ENCODE assay signal across 28 cellular contexts in genomic region chr4:174485025-174485424, GRCh38. TPM values are rescaled to one million over a fixed set of nuclear protein-coding genes. Genes with fewer than 3 reads are reported as not detected.
DNase-seq lines count a peak whose midpoint lies in the region; ATAC-seq, FAIRE-seq and TF ChIP-seq lines count a peak whose summit lies in the region.
"Had no signal": no experiment of that assay in that cellular context is flagged by ENCODE, and none has a peak within 500 bp of the region (broad histone marks: within the 10 kb centered on the region; RNA-seq: fewer than 3 reads in every experiment).

No MANE protein-coding gene starts in this region.

- ATAC-seq in A549 (no peak), left lobe of liver (peak; percentile 94), HG03108 (IDR thresholded peaks at IDR 0.05; ENCODE audit: unreplicated experiment) (no peak)
- ATAC-seq: CD8-positive, alpha-beta T cell; GM12878 had no signal

- H3K9ac ChIP-seq in liver (ENCODE audit: low read depth in 1 of 2, low read length in 2 of 2): no peak overlapping the region
- H3K9ac ChIP-seq: BLaER1 treated with 17β-estradiol and CSF1 and Interleukin-3, amounts not matched to agents 10 nM and 100 nM had no signal

- no peaks in the 10 kb centered on the region for H3K9me3 ChIP-seq in A549
- H3K9me3 ChIP-seq in liver (ENCODE audit: control insufficient read depth in 4 of 4, low read length in 3 of 4): no peaks in the 10 kb centered on the region
- no peaks in the 10 kb centered on the region for H3K9me3 ChIP-seq in uterus
- H3K9me3 ChIP-seq: BLaER1 treated with 17β-estradiol and CSF1 and Interleukin-3, amounts not matched to agents 10 nM and 100 nM; Caco-2 had no signal

- no peak overlapping the region for H3K4me3 Mint-ChIP-seq in progenitor cell of endocrine pancreas (ENCODE audit: low read depth)
- H3K4me3 Mint-ChIP-seq: B cell; CD4-positive, alpha-beta T cell; CD8-positive, alpha-beta T cell had no signal

- FAIRE-seq in A549 (lab: Jason Lieb, UNC) (no peak), frontal cortex (lab: Jason Lieb, UNC) (no peak)
- FAIRE-seq: D721Med, GM12878, GM12892, GM18507, GM19239 had no signal

- no peaks in the 10 kb centered on the region for H3K36me3 Mint-ChIP-seq in progenitor cell of endocrine pancreas (ENCODE audit: insufficient read depth)
- H3K36me3 Mint-ChIP-seq: CD8-positive, alpha-beta T cell had no signal

- POLR2A ChIA-PET in A549 (lab: Yijun Ruan, JAX): no interaction called here

- no peaks in the 10 kb centered on the region for H3K4me1 Mint-ChIP-seq in progenitor cell of endocrine pancreas (ENCODE audit: low read depth)
- H3K4me1 Mint-ChIP-seq: B cell had no signal

- no peak for TF ChIP-seq CTCF in A549 (IDR thresholded peaks at IDR 0.05)
- TF ChIP-seq CTCF in liver (IDR thresholded peaks at IDR 0.05; ENCODE audit: low read depth, low read length, missing input control): no peak
- TF ChIP-seq CTCF in progenitor cell of endocrine pancreas (IDR thresholded peaks at IDR 0.05; ENCODE audit: unreplicated experiment): no peak
- no peak for TF ChIP-seq CTCF in uterus (IDR thresholded peaks at IDR 0.05)

- TF ChIP-seq RAD21 in A549 (conservative IDR thresholded peaks at IDR 0.05 in 1 of 2, IDR thresholded peaks at IDR 0.05 in 1 of 2) (no peak), liver (IDR thresholded peaks at IDR 0.05) (peak in 1 of 2 donors; percentile 15)

- H3K27ac Mint-ChIP-seq in progenitor cell of endocrine pancreas: peak overlapping the region; percentile 39
- H3K27ac Mint-ChIP-seq: B cell; CD4-positive, alpha-beta T cell; CD8-positive, alpha-beta T cell had no signal

- TF ChIP-seq POLR2A in A549 (IDR thresholded peaks at IDR 0.05; ENCODE audit: low read length) (no peak), uterus (IDR thresholded peaks at IDR 0.05) (no peak)

- 90% methylated on average over 5 of the region's 5 CpGs for WGBS in A549 (ENCODE audit: missing lambda C conversion rate)
- WGBS in liver: 51% methylated on average over 5 of the region's 5 CpGs

- H3K27ac ChIP-seq in A549 (peak overlapping the region; percentile 19 to 25; a peak in 3 of 6 replicates), liver (ENCODE audit: low read depth in 1 of 2, low read length in 2 of 2) (no peak overlapping the region), uterus (no peak overlapping the region)
- H3K27ac ChIP-seq: BLaER1 treated with 17β-estradiol and CSF1 and Interleukin-3, amounts not matched to agents 10 nM and 100 nM; C4-2B had no signal

- H3K4me2 ChIP-seq in A549: no peak overlapping the region
- H3K4me2 ChIP-seq: BLaER1 treated with 17β-estradiol and CSF1 and Interleukin-3, amounts not matched to agents 10 nM and 100 nM had no signal

- H3K9me3 Mint-ChIP-seq in progenitor cell of endocrine pancreas (ENCODE audit: low read depth): no peaks in the 10 kb centered on the region
- H3K9me3 Mint-ChIP-seq: CD4-positive, alpha-beta T cell; CD8-positive, alpha-beta T cell had no signal

- CTCF ChIA-PET in A549 (lab: Yijun Ruan, JAX): no interaction called here

- DNase-seq in A549 (ENCODE audit: low read depth in 1 of 2, low spot score in 1 of 2) (no peak), left lobe of liver (ENCODE audit: low spot score) (no peak), progenitor cell of endocrine pancreas (ENCODE audit: low spot score, unreplicated experiment) (no peak), frontal cortex (ENCODE audit: low spot score in 2 of 2) (no peak), DMS53 treated with DMSO at 0.1 percent for 48 hours (lab: John Stamatoyannopoulos, UW; ENCODE audit: unreplicated experiment) (no peak), uterus (no peak)
- DNase-seq: AML-193; Caco-2; Calu3; CD4-positive, alpha-beta T cell; CD8-positive, alpha-beta T cell; DMS79; DND-41; EL; GDM1 had no signal

- intact Hi-C loops in uterus (cut with DNase I; ENCODE audit: low total_unique reads): no loop called here

- H3K4me3 ChIP-seq in A549 (no peak overlapping the region), liver (ENCODE audit: low read depth in 1 of 3, low read length in 3 of 3) (no peak overlapping the region), uterus (no peak overlapping the region)
- H3K4me3 ChIP-seq: BLaER1 treated with 17β-estradiol and CSF1 and Interleukin-3, amounts not matched to agents 10 nM and 100 nM; GM12878 had no signal

- H3K4me1 ChIP-seq in A549: peaks cover 10% of the 10 kb centered on the region; the same call in 2 of the 3 replicates
- peaks cover 0 to 5% (median 1%) of the 10 kb centered on the region in 4 donors for H3K4me1 ChIP-seq in liver (ENCODE audit: control insufficient read depth in 4 of 4, insufficient read depth in 4 of 4, low read length in 3 of 4)
- no peaks in the 10 kb centered on the region for H3K4me1 ChIP-seq in uterus
- H3K4me1 ChIP-seq: BLaER1 treated with 17β-estradiol and CSF1 and Interleukin-3, amounts not matched to agents 10 nM and 100 nM had no signal

- no peak for TF ChIP-seq EP300 in A549 (IDR thresholded peaks at IDR 0.05)

- H3K36me3 ChIP-seq in liver (ENCODE audit: control insufficient read depth in 4 of 4, insufficient read depth in 3 of 4, low read depth in 1 of 4, low read length in 3 of 4): no peaks in the 10 kb centered on the region
- no peaks in the 10 kb centered on the region for H3K36me3 ChIP-seq in uterus
- H3K36me3 ChIP-seq: BLaER1 treated with 17β-estradiol and CSF1 and Interleukin-3, amounts not matched to agents 10 nM and 100 nM had no signal

- H3K27me3 ChIP-seq in liver (ENCODE audit: control insufficient read depth in 4 of 4, insufficient read depth in 4 of 4, low read length in 3 of 4) (no peaks in the 10 kb centered on the region), uterus (no peaks in the 10 kb centered on the region)
- H3K27me3 ChIP-seq: BLaER1 treated with 17β-estradiol and CSF1 and Interleukin-3, amounts not matched to agents 10 nM and 100 nM had no signal

- H3K27me3 Mint-ChIP-seq in progenitor cell of endocrine pancreas: no peaks in the 10 kb centered on the region
- H3K27me3 Mint-ChIP-seq: B cell; CD4-positive, alpha-beta T cell had no signal

TF ChIP-seq in A549, 52 proteins besides CTCF, POLR2A, EP300 and RAD21:
- TF ChIP-seq HDAC2 (IDR thresholded peaks at IDR 0.05): no peak
- no peak for TF ChIP-seq JUNB (IDR thresholded peaks at IDR 0.05)
- no peak for TF ChIP-seq FOSB (CRISPR knock-in tag; IDR thresholded peaks at IDR 0.05)
- TF ChIP-seq CHD4 (IDR thresholded peaks at IDR 0.05; ENCODE audit: borderline replicate concordance): no peak
- no peak for TF ChIP-seq SREBF2 (IDR thresholded peaks at IDR 0.05)
- TF ChIP-seq EHMT2 (IDR thresholded peaks at IDR 0.05; ENCODE audit: low read depth): no peak
- TF ChIP-seq MAZ (IDR thresholded peaks at IDR 0.05; ENCODE audit: borderline replicate concordance, low read depth, low read length): no peak
- TF ChIP-seq ZSCAN20 (CRISPR knock-in tag; IDR thresholded peaks at IDR 0.05): no peak
- no peak for TF ChIP-seq NPAS2 (CRISPR knock-in tag; IDR thresholded peaks at IDR 0.05; ENCODE audit: borderline replicate concordance)
- no peak for TF ChIP-seq TP53 (CRISPR knock-in tag; IDR thresholded peaks at IDR 0.05)
- TF ChIP-seq FOXS1 (CRISPR knock-in tag; IDR thresholded peaks at IDR 0.05): no peak

TF ChIP-seq in liver, 16 proteins besides CTCF, POLR2A, EP300 and RAD21:
- TF ChIP-seq GABPA (IDR thresholded peaks at IDR 0.05 in 1 of 2, conservative IDR thresholded peaks at IDR 0.05 in 1 of 2) (peak in 1 of 2 donors; percentile 23), RXRA (IDR thresholded peaks at IDR 0.05) (peak in 1 of 2 donors; percentile 52), HNF4G (IDR thresholded peaks at IDR 0.05) (no peak), MAX (IDR thresholded peaks at IDR 0.05) (peak; percentile 77), ZBTB33 (IDR thresholded peaks at IDR 0.05) (peak; percentile 36), HNF4A (conservative IDR thresholded peaks at IDR 0.05) (peak in 1 of 2 donors; percentile 64)
TF ChIP-seq in liver: peak in this region for 5.

RNA-seq across cellular contexts. Expression of gene HPGD, which starts 37.3 kb away (rescaled TPM):
- polyA plus RNA-seq in A549 (2011; rRNA removed) (86.6 and 114 TPM in 2 replicates), A549 (2017; fragmentation: RNase III; extraction: RNeasy Plus Mini Kit Qiagen cat#74134 plus additional on column Dnase treatment) (101 to 127 TPM (median 110 TPM) in 3 replicates), liver (10 to 100 TPM; 24.2 to 90.0 TPM)
- 42.3 and 45.4 TPM in 2 replicates for polyA plus RNA-seq in A549 (2012; cell fraction: cytosol; rRNA removed)
- 19.6 and 20.7 TPM in 2 replicates for polyA plus RNA-seq in A549 (2012; cell fraction: nucleus; rRNA removed)
- polyA minus RNA-seq in A549 (2011; rRNA and poly(A)+ RNA removed): 54.5 and 70.3 TPM in 2 replicates
- total RNA-seq in left lobe of liver (84.3 TPM), liver (100 to 1,000 TPM in 1 of 2 donors, 1 to 10 TPM in 1; 7.9 to 113 TPM), progenitor cell of endocrine pancreas (2.0 and 3.4 TPM in 2 replicates), frontal cortex (5.7 TPM), uterus (100 to 1,000 TPM in 2 of 4 donors, 10 to 100 TPM in 2; 47.4 to 190 (median 125) TPM)
- total RNA-seq: B cell, Daoy, G401 had no signal
- polyA plus RNA-seq: BJ had no signal

Comparison
In these comparisons a context has a peak if more than half of its experiments do, and no peak if none do; other contexts are left out.
1. H3K27ac ChIP-seq: peak in A549 (2 of 2); none in liver (0 of 2) and uterus (0 of 2).